13 cellular contexts compared by ENCODE assay signal in the genomic region with DNA sequence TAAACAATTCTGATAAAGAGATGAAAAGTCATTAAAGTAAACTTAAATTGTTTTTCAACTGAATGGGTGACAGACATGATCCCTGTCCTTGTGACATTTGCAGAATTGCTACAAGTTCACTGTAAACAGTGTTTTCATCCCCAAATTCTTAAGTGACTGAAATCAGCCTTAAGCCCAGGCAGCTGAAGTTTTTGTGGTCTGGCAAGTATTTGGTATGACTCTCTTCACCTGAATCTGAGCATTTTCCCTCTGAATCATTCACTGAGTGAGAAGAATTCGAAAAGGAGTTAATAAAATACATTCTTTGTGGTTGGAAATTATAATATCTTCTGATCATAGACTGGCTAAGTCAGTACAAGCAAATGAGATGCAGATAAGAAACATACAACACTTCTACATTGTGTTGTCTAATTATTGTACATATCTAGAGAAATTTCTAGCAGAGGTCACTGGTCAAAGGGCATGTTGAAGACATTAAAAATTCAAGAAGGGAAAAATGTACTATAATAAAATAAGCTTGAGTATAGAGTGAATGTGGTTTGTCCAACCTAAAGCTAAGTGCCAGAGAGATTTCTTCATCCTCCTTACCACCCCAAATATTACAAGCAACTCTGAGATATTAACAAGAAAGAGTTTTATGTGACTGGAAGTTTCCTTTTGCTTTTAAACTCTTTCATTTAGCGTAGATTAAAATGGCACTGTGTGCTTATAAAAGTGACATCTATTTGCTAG.
A peak's percentile ranks its signal among the peaks of the same experiment; 100 is the strongest.
DNase-seq lines count a peak whose midpoint lies in the region; ATAC-seq and TF ChIP-seq lines count a peak whose summit lies in the region.
"Had no signal": no experiment of that assay in that cellular context is flagged by ENCODE, and none has a peak within 500 bp of the region (broad histone marks: within the 10 kb centered on the region; RNA-seq: fewer than 3 reads in every experiment).

No MANE protein-coding gene starts in this region.

- H3K36me3 Mint-ChIP-seq in activated T-cell treated with anti-CD3 and anti-CD28 coated beads, Interleukin-2, amount 50 U/mL, for 72 hours (ENCODE audit: insufficient read depth in 2 of 2): no peaks in the 10 kb centered on the region
- H3K36me3 Mint-ChIP-seq: activated naive CD8-positive, alpha-beta T cell; natural killer cell treated with Interleukin-12 subunit alpha and Interleukin-12 subunit beta and Interleukin-15 and Interleukin-18, amount 100 ng/mL, for 72 hours had no signal

- no peak overlapping the region for H3K4me3 Mint-ChIP-seq in activated T-cell treated with anti-CD3 and anti-CD28 coated beads, Interleukin-2, amount 50 U/mL, for 72 hours
- H3K4me3 Mint-ChIP-seq: activated naive CD8-positive, alpha-beta T cell; natural killer cell treated with Interleukin-12 subunit alpha and Interleukin-12 subunit beta and Interleukin-15 and Interleukin-18, amount 100 ng/mL, for 72 hours; T-helper 1 cell treated with Interleukin-12 subunit alpha and Interleukin-12 subunit beta and Interleukin-4 antibody, amounts not matched to agents 30 μg/mL and 1 μg/mL, for 36 hours had no signal

- H3K27me3 Mint-ChIP-seq in activated T-cell treated with anti-CD3 and anti-CD28 coated beads, Interleukin-2, amount 50 U/mL, for 72 hours (ENCODE audit: low read depth): no peaks in the 10 kb centered on the region
- H3K27me3 Mint-ChIP-seq: natural killer cell treated with Interleukin-12 subunit alpha and Interleukin-12 subunit beta and Interleukin-15 and Interleukin-18, amount 100 ng/mL, for 72 hours had no signal

- H3K36me3 ChIP-seq in adipocyte (ENCODE audit: control insufficient read depth, insufficient read depth, low read length, severe bottlenecking): no peaks in the 10 kb centered on the region

- H3K4me1 ChIP-seq in adipocyte (ENCODE audit: control insufficient read depth, insufficient read depth, low read length): peaks cover 17% of the 10 kb centered on the region

- DNase-seq in HFF-Myc (ENCODE audit: extremely low read depth, low read depth) (peak; percentile 62), adipocyte (ENCODE audit: low read depth) (peak; percentile 87), glomerular visceral epithelial cell (ENCODE audit: extremely low spot score) (peak; percentile 85), DMS 273 treated with DMSO at 0.1 percent for 48 hours (lab: John Stamatoyannopoulos, UW) (no peak)
- DNase-seq in stimulated activated CD4-positive, alpha-beta T cell treated with anti-CD3 and anti-CD28 coated beads, Interleukin-4, amount 100 ng/mL, for 24 hours: no peak
- no peak for DNase-seq in activated T-cell treated with anti-CD3 and anti-CD28 coated beads, Interleukin-2, amount 50 U/mL, for 72 hours
- DNase-seq: activated CD4-positive, alpha-beta T cell treated with anti-CD3 and anti-CD28 coated beads, Interleukin-2, amount 50 U/mL, for 48 hours; effector CD4-positive, alpha-beta T cell; NCI-H187 treated with DMSO at 0.1 percent for 48 hours had no signal

- ATAC-seq in GM19328 (IDR thresholded peaks at IDR 0.05; ENCODE audit: unreplicated experiment): no peak
- ATAC-seq in activated T-cell treated with anti-CD3 and anti-CD28 coated beads, Interleukin-2, amount 50 U/mL, for 72 hours (replicated peaks in 1 of 2): no peak
- ATAC-seq: natural killer cell treated with Interleukin-12 subunit alpha and Interleukin-12 subunit beta and Interleukin-15 and Interleukin-18, amount 100 ng/mL, for 72 hours had no signal

- peak overlapping the region; percentile 37 for H3K9ac ChIP-seq in adipocyte (ENCODE audit: low read length)

- no peaks in the 10 kb centered on the region for H3K4me1 Mint-ChIP-seq in activated T-cell treated with anti-CD3 and anti-CD28 coated beads, Interleukin-2, amount 50 U/mL, for 72 hours (ENCODE audit: low read depth)

- H3K4me3 ChIP-seq in HFF-Myc (replicated peaks; ENCODE audit: low read depth, low read length) (no peak overlapping the region), adipocyte (ENCODE audit: low read length) (no peak overlapping the region)

- no peak overlapping the region for H3K27ac Mint-ChIP-seq in activated T-cell treated with anti-CD3 and anti-CD28 coated beads, Interleukin-2, amount 50 U/mL, for 72 hours
- H3K27ac Mint-ChIP-seq: activated naive CD8-positive, alpha-beta T cell; natural killer cell treated with Interleukin-12 subunit alpha and Interleukin-12 subunit beta and Interleukin-15 and Interleukin-18, amount 100 ng/mL, for 72 hours; T-helper 1 cell treated with Interleukin-12 subunit alpha and Interleukin-12 subunit beta and Interleukin-4 antibody, amounts not matched to agents 30 μg/mL and 1 μg/mL, for 36 hours had no signal

- H3K9me3 ChIP-seq in adipocyte (ENCODE audit: control insufficient read depth, low read length): no peaks in the 10 kb centered on the region

- no peaks in the 10 kb centered on the region for H3K9me3 Mint-ChIP-seq in activated T-cell treated with anti-CD3 and anti-CD28 coated beads, Interleukin-2, amount 50 U/mL, for 72 hours
- H3K9me3 Mint-ChIP-seq: T-helper 1 cell treated with Interleukin-12 subunit alpha and Interleukin-12 subunit beta and Interleukin-4 antibody, amounts not matched to agents 30 μg/mL and 1 μg/mL, for 36 hours had no signal

- no peaks in the 10 kb centered on the region for H3K27me3 ChIP-seq in adipocyte (replicated peaks; ENCODE audit: control insufficient read depth, insufficient read depth, low read length)

- no peak for TF ChIP-seq CTCF in HFF-Myc (IDR thresholded peaks at IDR 0.05; ENCODE audit: low read depth, low read length, missing control alignments)

Comparison
In these comparisons a context has a peak if more than half of its experiments do, and no peak if none do; other contexts are left out.
1. DNase-seq: peak in HFF-Myc (single experiment), adipocyte (single experiment) and glomerular visceral epithelial cell (single experiment); none in stimulated activated CD4-positive, alpha-beta T cell treated with anti-CD3 and anti-CD28 coated beads, Interleukin-4, amount 100 ng/mL, for 24 hours (single experiment), DMS 273 treated with DMSO at 0.1 percent for 48 hours (single experiment) and activated T-cell treated with anti-CD3 and anti-CD28 coated beads, Interleukin-2, amount 50 U/mL, for 72 hours (0 of 2).